Comparison of ENCODE assay signal across 22 cellular contexts in the genomic region with DNA sequence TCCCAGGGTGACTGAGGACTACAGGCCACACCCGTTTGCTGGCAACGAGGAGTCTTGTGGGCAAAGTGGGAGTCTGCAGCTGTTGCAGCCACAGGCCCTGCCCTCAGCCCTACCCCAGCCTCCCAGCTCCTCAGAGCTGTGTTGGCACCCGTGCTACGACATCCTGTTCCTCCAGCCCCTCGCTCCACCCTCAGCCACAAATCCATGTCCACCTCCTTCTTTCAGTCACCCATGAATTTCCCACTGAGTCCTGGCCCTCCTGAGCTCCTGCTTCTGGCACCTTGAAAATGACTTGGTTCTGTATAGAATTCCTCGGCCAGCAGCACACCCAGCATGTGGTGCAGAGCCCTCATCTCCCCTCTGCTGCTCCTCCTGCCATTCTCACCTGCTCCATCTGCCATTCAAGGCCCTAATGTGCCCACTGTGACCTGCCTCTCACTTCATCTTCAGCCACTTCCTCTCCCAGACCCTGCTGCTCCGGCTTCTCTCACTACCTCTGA. TPM values are rescaled to one million over a fixed set of nuclear protein-coding genes. Genes with fewer than 3 reads are reported as not detected.
A peak's percentile ranks its signal among the peaks of the same experiment; 100 is the strongest.
DNase-seq lines count a peak whose midpoint lies in the region; ATAC-seq and TF ChIP-seq lines count a peak whose summit lies in the region.
"Had no signal": no experiment of that assay in that cellular context is flagged by ENCODE, and none has a peak within 500 bp of the region (broad histone marks: within the 10 kb centered on the region; RNA-seq: fewer than 3 reads in every experiment).

No MANE protein-coding gene starts in this region.

- no peak overlapping the region for H3K27ac ChIP-seq in right atrium auricular region
- H3K27ac ChIP-seq in endodermal cell (ENCODE audit: low read depth, low read length): no peak overlapping the region
- H3K27ac ChIP-seq in aorta (ENCODE audit: low read depth in 1 of 2, low read length in 2 of 2): no peak overlapping the region
- H3K27ac ChIP-seq: A549 had no signal

- H3K27me3 Mint-ChIP-seq in endodermal cell (ENCODE audit: insufficient read depth) (no peaks in the 10 kb centered on the region), nephron progenitor cell (ENCODE audit: low read depth, poor library complexity) (peaks cover 2% of the 10 kb centered on the region)
- H3K27me3 Mint-ChIP-seq in activated CD4-positive, alpha-beta T cell treated with anti-CD3 and anti-CD28 coated beads for 36 hours: no peaks in the 10 kb centered on the region
- H3K27me3 Mint-ChIP-seq: naive thymus-derived CD4-positive, alpha-beta T cell had no signal

- H3K9me3 Mint-ChIP-seq in endodermal cell (no peaks in the 10 kb centered on the region), nephron progenitor cell (no peaks in the 10 kb centered on the region)
- no peaks in the 10 kb centered on the region for H3K9me3 Mint-ChIP-seq in activated CD4-positive, alpha-beta T cell treated with anti-CD3 and anti-CD28 coated beads for 36 hours (ENCODE audit: low read depth)
- H3K9me3 Mint-ChIP-seq: activated CD4-positive, alpha-beta memory T cell treated with anti-CD3 and anti-CD28 coated beads, Interleukin-2, amount 10 ng/mL, durations not matched to agents 7 days and 5 days; naive thymus-derived CD4-positive, alpha-beta T cell had no signal

- ATAC-seq in Right ventricle myocardium inferior (peak; percentile 35), aorta (ENCODE audit: low FRiP score) (peak; percentile 3), GM18517 (IDR thresholded peaks at IDR 0.05; ENCODE audit: unreplicated experiment) (no peak)
- ATAC-seq in activated CD4-positive, alpha-beta T cell treated with anti-CD3 and anti-CD28 coated beads for 36 hours: no peak
- ATAC-seq: A549; naive thymus-derived CD4-positive, alpha-beta T cell; PC-3 had no signal

- TF ChIP-seq CTCF in right atrium auricular region (IDR thresholded peaks at IDR 0.05) (no peak), endodermal cell (conservative IDR thresholded peaks at IDR 0.05) (no peak), nephron progenitor cell (IDR thresholded peaks at IDR 0.05) (no peak)

- H3K9me3 ChIP-seq in right atrium auricular region (no peaks in the 10 kb centered on the region), endodermal cell (ENCODE audit: control insufficient read depth, low read length) (no peaks in the 10 kb centered on the region), aorta (ENCODE audit: control insufficient read depth, low read length) (no peaks in the 10 kb centered on the region)
- H3K9me3 ChIP-seq: A549, esophagus squamous epithelium, tibial nerve had no signal

- peak overlapping the region; percentile 40 for H3K27ac Mint-ChIP-seq in endodermal cell
- peak overlapping the region; percentile 76 for H3K27ac Mint-ChIP-seq in nephron progenitor cell
- H3K27ac Mint-ChIP-seq in activated CD4-positive, alpha-beta T cell treated with anti-CD3 and anti-CD28 coated beads for 36 hours: no peak overlapping the region
- H3K27ac Mint-ChIP-seq: activated CD4-positive, alpha-beta memory T cell treated with anti-CD3 and anti-CD28 coated beads, Interleukin-2, amount 10 ng/mL, durations not matched to agents 7 days and 5 days had no signal

- no peak for DNase-seq in Right ventricle myocardium inferior (ENCODE audit: missing footprints)
- DNase-seq in right atrium auricular region (ENCODE audit: low spot score): no peak
- DNase-seq in endodermal cell: peak; percentile 68
- no peak for DNase-seq in nephron progenitor cell
- no peak for DNase-seq in aorta
- DNase-seq in activated CD4-positive, alpha-beta T cell treated with anti-CD3 and anti-CD28 coated beads for 36 hours: no peak
- DNase-seq in NCI-H1092 (lab: John Stamatoyannopoulos, UW): no peak
- DNase-seq: activated CD4-positive, alpha-beta memory T cell treated with anti-CD3 and anti-CD28 coated beads, Interleukin-2, amount 10 ng/mL, durations not matched to agents 7 days and 5 days; CD4-positive, CD25-positive, alpha-beta regulatory T cell; dermis blood vessel endothelial cell; esophagus squamous epithelium; hippocampal formation; kidney glomerular epithelial cell; naive thymus-derived CD4-positive, alpha-beta T cell; NCI-H2081; NCI-H69; PC-3; retina; stimulated activated CD4-positive, alpha-beta T cell treated with anti-CD3 and anti-CD28 coated beads, Interleukin-4, amount 100 ng/mL, for 1 hour had no signal

- 90 to 95% methylated on average over 5 to 7 of the region's 7 CpGs for WGBS in endodermal cell (ENCODE audit: insufficient coverage in 1 of 2, insufficient read length in 1 of 2), 2 experiments
- WGBS in aorta, 2 donors: 73 to 74% methylated on average over 7 of the region's 7 CpGs

- H3K36me3 ChIP-seq in right atrium auricular region (no peaks in the 10 kb centered on the region), endodermal cell (ENCODE audit: control insufficient read depth, insufficient read depth, low read length) (no peaks in the 10 kb centered on the region), aorta (ENCODE audit: control insufficient read depth in 1 of 2, insufficient read depth in 2 of 2, low read length in 1 of 2) (peaks cover 0 to 2% of the 10 kb centered on the region in 2 donors)

- no peak overlapping the region for H3K4me3 Mint-ChIP-seq in endodermal cell
- H3K4me3 Mint-ChIP-seq in nephron progenitor cell: no peak overlapping the region
- H3K4me3 Mint-ChIP-seq in activated CD4-positive, alpha-beta T cell treated with anti-CD3 and anti-CD28 coated beads for 36 hours: no peak overlapping the region
- H3K4me3 Mint-ChIP-seq: activated CD4-positive, alpha-beta memory T cell treated with anti-CD3 and anti-CD28 coated beads, Interleukin-2, amount 10 ng/mL, durations not matched to agents 7 days and 5 days; CD4-positive, CD25-positive, alpha-beta regulatory T cell; naive thymus-derived CD4-positive, alpha-beta T cell had no signal

- H3K4me1 Mint-ChIP-seq in endodermal cell (peaks cover 19% of the 10 kb centered on the region), nephron progenitor cell (peaks cover 6% of the 10 kb centered on the region)
- no peaks in the 10 kb centered on the region for H3K4me1 Mint-ChIP-seq in activated CD4-positive, alpha-beta T cell treated with anti-CD3 and anti-CD28 coated beads for 36 hours

- POLR2A ChIA-PET in activated CD4-positive, alpha-beta T cell treated with anti-CD3 and anti-CD28 coated beads for 36 hours (lab: Charles Lee): no interaction called here

- CTCF ChIA-PET in activated CD4-positive, alpha-beta T cell treated with anti-CD3 and anti-CD28 coated beads for 36 hours (lab: Charles Lee): interaction anchor here (0.9 to 1.3 kb wide), 2 partner anchors 8 to 27 kb away, joined by 3 to 4 read pairs; no protein-coding TSS in a partner anchor

- H3K4me1 ChIP-seq in right atrium auricular region (peaks cover 0 to 26% of the 10 kb centered on the region in 2 donors), endodermal cell (ENCODE audit: control insufficient read depth, insufficient read depth, low read length) (peaks cover under 1% of the 10 kb centered on the region), aorta (ENCODE audit: control insufficient read depth in 1 of 2, insufficient read depth in 2 of 2, low read length in 2 of 2) (no peaks in the 10 kb centered on the region)

- intact Hi-C loops in Right ventricle myocardium inferior (cut with DNase I): no loop called here
- intact Hi-C loops in aorta (cut with DNase I): no loop called here
- intact Hi-C loops in activated CD4-positive, alpha-beta T cell treated with anti-CD3 and anti-CD28 coated beads for 36 hours (cut with DNase I, micrococcal nuclease): loop anchor here in 1 of 2 experiments (5.0 kb wide), 1 partner anchor 688 kb away; no protein-coding TSS in a partner anchor

- H3K4me3 ChIP-seq in right atrium auricular region (no peak overlapping the region), endodermal cell (ENCODE audit: low read length) (no peak overlapping the region), aorta (ENCODE audit: low read length in 2 of 2) (no peak overlapping the region)
- H3K4me3 ChIP-seq: A549, esophagus squamous epithelium, tibial nerve had no signal

- H3K36me3 Mint-ChIP-seq in endodermal cell (ENCODE audit: low read depth) (peaks cover 2% of the 10 kb centered on the region), nephron progenitor cell (ENCODE audit: low read depth) (peaks cover 28% of the 10 kb centered on the region)
- H3K36me3 Mint-ChIP-seq in activated CD4-positive, alpha-beta T cell treated with anti-CD3 and anti-CD28 coated beads for 36 hours (ENCODE audit: low read depth): no peaks in the 10 kb centered on the region
- H3K36me3 Mint-ChIP-seq: CD4-positive, CD25-positive, alpha-beta regulatory T cell; naive thymus-derived CD4-positive, alpha-beta T cell had no signal

- H3K27me3 ChIP-seq in right atrium auricular region: no peaks in the 10 kb centered on the region
- no peaks in the 10 kb centered on the region for H3K27me3 ChIP-seq in endodermal cell (ENCODE audit: control insufficient read depth, insufficient read depth, low read length, poor library complexity, severe bottlenecking)
- no peaks in the 10 kb centered on the region for H3K27me3 ChIP-seq in aorta (ENCODE audit: control insufficient read depth in 1 of 2, insufficient read depth in 2 of 2, low read length in 1 of 2)
- H3K27me3 ChIP-seq: esophagus squamous epithelium, tibial nerve had no signal

- H3K9ac ChIP-seq in endodermal cell (ENCODE audit: extremely low read depth, low read length, poor library complexity, severe bottlenecking): no peak overlapping the region

RNA-seq across cellular contexts. Expression of gene VILL, which starts 20.9 kb away (rescaled TPM):
- total RNA-seq in Right ventricle myocardium inferior (4.4 TPM), right atrium auricular region (10 to 100 TPM in 1 of 2 donors, 1 to 10 TPM in 1; 4.2 to 12.2 TPM), endodermal cell (10 to 100 TPM; 16.0 to 21.3 TPM), aorta (10 to 100 TPM in 1 of 2 donors, 1 to 10 TPM in 1; 3.9 to 10.9 TPM)
- polyA plus RNA-seq in endodermal cell (2013, experiment 1 of 2): 4.4 TPM
- 3.5 TPM for polyA plus RNA-seq in endodermal cell (2013, experiment 2 of 2)
- polyA plus RNA-seq in aorta: 10 to 100 TPM; 15.4 to 37.1 TPM
- 10 to 100 TPM in 1 of 2 experiments, 1 to 10 TPM in 1; 9.2 to 12.1 TPM for total RNA-seq in activated CD4-positive, alpha-beta T cell treated with anti-CD3 and anti-CD28 coated beads for 36 hours

RNA-seq across cellular contexts. Expression of gene PLCD1, which starts 59.8 kb away (rescaled TPM):
- total RNA-seq in Right ventricle myocardium inferior: 10.7 TPM
- 10 to 100 TPM in 1 of 2 donors, 1 to 10 TPM in 1; 8.7 to 15.5 TPM for total RNA-seq in right atrium auricular region
- total RNA-seq in endodermal cell: 10 to 100 TPM; 54.3 to 66.6 TPM
- polyA plus RNA-seq in endodermal cell (2013, experiment 1 of 2): 45.4 TPM
- polyA plus RNA-seq in endodermal cell (2013, experiment 2 of 2): 46.2 TPM
- 10 to 100 TPM; 37.1 to 53.8 TPM for total RNA-seq in aorta
- 10 to 100 TPM; 30.8 to 59.7 TPM for polyA plus RNA-seq in aorta
- 10 to 100 TPM; 10.9 to 13.5 TPM for total RNA-seq in activated CD4-positive, alpha-beta T cell treated with anti-CD3 and anti-CD28 coated beads for 36 hours

Comparison
In these comparisons a context has a peak if more than half of its experiments do, and no peak if none do; other contexts are left out.
1. ATAC-seq: peak in Right ventricle myocardium inferior (single experiment) and aorta (single experiment); none in activated CD4-positive, alpha-beta T cell treated with anti-CD3 and anti-CD28 coated beads for 36 hours (single experiment) and GM18517 (single experiment).